1 cellular context compared by ENCODE assay signal in genomic region chr3:112976953-112977352, GRCh38.
TF ChIP-seq lines count a peak whose summit lies in the region.

No MANE protein-coding gene starts in this region.

TF ChIP-seq in GM12891, 5 proteins besides CTCF, POLR2A, EP300 and RAD21:
- TF ChIP-seq POU2F2 (IDR thresholded peaks at IDR 0.05; ENCODE audit: low read depth, low read length) = no peak
- TF ChIP-seq POLR2AphosphoS5 (IDR thresholded peaks at IDR 0.05; ENCODE audit: low read depth, low read length) = no peak
- no peak for TF ChIP-seq PAX5 (IDR thresholded peaks at IDR 0.05; ENCODE audit: insufficient read depth, low read length, severe bottlenecking)
